ENCODE assay signal across 17 cellular contexts in genomic region chr4:48345542-48345941, GRCh38.
"Had no signal": no experiment of that assay in that cellular context is flagged by ENCODE, and none has a peak within 500 bp of the region (broad histone marks: within the 10 kb centered on the region; RNA-seq: fewer than 3 reads in every experiment).

No MANE protein-coding gene starts in this region.

- H3K9me3 ChIP-seq: ovary, tibial artery had no signal

- DNase-seq: activated CD4-positive, alpha-beta T cell treated with anti-CD3 and anti-CD28 coated beads for 1 hour; activated CD8-positive, alpha-beta memory T cell treated with anti-CD3 and anti-CD28 coated beads for 24 hours; activated naive CD8-positive, alpha-beta T cell treated with anti-CD3 and anti-CD28 coated beads for 36 hours; amniotic stem cell; dermis blood vessel endothelial cell; effector memory CD4-positive, alpha-beta T cell; foreskin fibroblast; kidney glomerular epithelial cell; left ventricle myocardium superior; ovary; stimulated activated naive CD4-positive, alpha-beta T cell; substantia nigra; tibial artery; WERI-Rb-1 had no signal

- ATAC-seq: left ventricle myocardium superior, sciatic nerve had no signal

- H3K27me3 Mint-ChIP-seq: activated naive CD8-positive, alpha-beta T cell treated with anti-CD3 and anti-CD28 coated beads for 36 hours; memory B cell had no signal

- H3K4me3 Mint-ChIP-seq: activated naive CD8-positive, alpha-beta T cell treated with anti-CD3 and anti-CD28 coated beads for 36 hours; activated T-helper 1 cell treated with anti-CD3 and anti-CD28 coated beads, Interleukin-12 subunit alpha, Interleukin-12 subunit beta, Interleukin-2, Interleukin-4 antibody, amounts not matched to agents 30 ng/mL and 10 ng/mL and 1 ng/mL, durations not matched to agents 14 hours and 24 hours and 36 hours; memory B cell had no signal

- H3K9me3 Mint-ChIP-seq: activated naive CD8-positive, alpha-beta T cell treated with anti-CD3 and anti-CD28 coated beads for 36 hours; activated T-helper 1 cell treated with anti-CD3 and anti-CD28 coated beads, Interleukin-12 subunit alpha, Interleukin-12 subunit beta, Interleukin-2, Interleukin-4 antibody, amounts not matched to agents 30 ng/mL and 10 ng/mL and 1 ng/mL, durations not matched to agents 14 hours and 24 hours and 36 hours; memory B cell had no signal

- H3K36me3 ChIP-seq: ovary, tibial artery had no signal

- H3K27ac ChIP-seq: ovary, tibial artery, WERI-Rb-1 had no signal

- H3K27ac Mint-ChIP-seq: activated naive CD8-positive, alpha-beta T cell treated with anti-CD3 and anti-CD28 coated beads for 36 hours; activated T-helper 1 cell treated with anti-CD3 and anti-CD28 coated beads, Interleukin-12 subunit alpha, Interleukin-12 subunit beta, Interleukin-2, Interleukin-4 antibody, amounts not matched to agents 30 ng/mL and 10 ng/mL and 1 ng/mL, durations not matched to agents 14 hours and 24 hours and 36 hours; memory B cell had no signal

- H3K4me3 ChIP-seq: ovary, tibial artery had no signal
